In genomic region chr11:95705485-95706124, GRCh38 we compare ENCODE assay signal across 8 cellular contexts.
DNase-seq lines count a peak whose midpoint lies in the region; ATAC-seq, FAIRE-seq and TF ChIP-seq lines count a peak whose summit lies in the region.

No MANE protein-coding gene starts in this region.

- H3K4me3 Mint-ChIP-seq in activated B cell treated with CpG ODN at 0.5 μM for 24 hours = no peak overlapping the region

- H3K27ac ChIP-seq in caudate nucleus (ENCODE audit: low read depth, low read length) (no peak overlapping the region), kidney (ENCODE audit: low read depth in 2 of 2, low read length in 2 of 2) (no peak overlapping the region)

- no peaks in the 10 kb centered on the region for H3K9me3 ChIP-seq in kidney (ENCODE audit: control insufficient read depth in 1 of 2, low read length in 2 of 2)

- H3K27ac Mint-ChIP-seq in activated B cell treated with CpG ODN at 0.5 μM for 24 hours = no peak overlapping the region

- peak overlapping the region in 1 of 2 donors; percentile 35 for H3K4me3 ChIP-seq in kidney (ENCODE audit: low read length in 2 of 2)

- CTCF ChIA-PET in activated B cell treated with CpG ODN at 0.5 μM for 24 hours (lab: Charles Lee) = interaction anchor here (0.6 to 12.1 kb wide), 55 partner anchors 9 to 638 kb away, joined by 3 to 305 read pairs (median 4); partner anchors contain the start of gene SESN3

- TF ChIP-seq CTCF in AG09319 (IDR thresholded peaks at IDR 0.05; ENCODE audit: low read depth, low read length) (peak; percentile 98), activated B cell treated with CpG ODN at 0.5 μM for 24 hours (IDR thresholded peaks at IDR 0.05) (peak; percentile 93), kidney (IDR thresholded peaks at IDR 0.05; ENCODE audit: borderline replicate concordance, extremely low read depth, insufficient read depth) (peak; percentile 90)

- DNase-seq in AG09319 (ENCODE audit: extremely low read depth, low read depth) (peak; percentile 76), NCI-H2227 (lab: John Stamatoyannopoulos, UW; ENCODE audit: unreplicated experiment) (peak; percentile 49), activated B cell treated with CpG ODN at 0.5 μM for 24 hours (peak; percentile 61), caudate nucleus (lab: John Stamatoyannopoulos, UW) (peak in 60 of 61 donors; percentile 26 to 93 (median 75)), kidney (peak; percentile 93)
- peak; percentile 68 to 75 for DNase-seq in stimulated activated CD4-positive, alpha-beta T cell treated with anti-CD3 and anti-CD28 coated beads, Interleukin-1b, Interleukin-23, amount 100 ng/mL, for 1 hour (ENCODE audit: low read depth in 2 of 2)

- no peaks in the 10 kb centered on the region for H3K9me3 Mint-ChIP-seq in activated B cell treated with CpG ODN at 0.5 μM for 24 hours

- intact Hi-C loops in activated B cell treated with CpG ODN at 0.5 μM for 24 hours (cut with micrococcal nuclease) (loop anchor here (1.0 to 5.0 kb wide), 8 partner anchors 10 to 637 kb away; no protein-coding TSS in a partner anchor), kidney (cut with DNase I) (no loop called here)

- POLR2A ChIA-PET in activated B cell treated with CpG ODN at 0.5 μM for 24 hours (lab: Charles Lee) = interaction anchor here (0.7 to 6.7 kb wide), 17 partner anchors 10 to 638 kb away, joined by 3 to 80 read pairs (median 5); partner anchors contain the start of genes CEP57, FAM76B and SESN3

- ATAC-seq in GM18907 (IDR thresholded peaks at IDR 0.05; ENCODE audit: unreplicated experiment) (peak; percentile 84), HG03159 (IDR thresholded peaks at IDR 0.05; ENCODE audit: unreplicated experiment) (peak; percentile 78), activated B cell treated with CpG ODN at 0.5 μM for 24 hours (ENCODE audit: low read depth) (peak; percentile 93)

- H3K9ac ChIP-seq in kidney (ENCODE audit: low read length in 2 of 2) = no peak overlapping the region

- peaks cover 26% of the 10 kb centered on the region for H3K4me1 Mint-ChIP-seq in activated B cell treated with CpG ODN at 0.5 μM for 24 hours

- FAIRE-seq in kidney (lab: Jason Lieb, UNC) = peak; percentile 73

- peaks cover 0 to 3% of the 10 kb centered on the region in 2 donors for H3K4me1 ChIP-seq in kidney (ENCODE audit: control insufficient read depth in 1 of 2, insufficient read depth in 1 of 2, low read depth in 1 of 2, low read length in 2 of 2)

- no peaks in the 10 kb centered on the region for H3K27me3 Mint-ChIP-seq in activated B cell treated with CpG ODN at 0.5 μM for 24 hours

- H3K36me3 ChIP-seq in kidney (ENCODE audit: control insufficient read depth in 1 of 2, insufficient read depth in 2 of 2, low read length in 2 of 2) = no peaks in the 10 kb centered on the region

- no peaks in the 10 kb centered on the region for H3K36me3 Mint-ChIP-seq in activated B cell treated with CpG ODN at 0.5 μM for 24 hours (ENCODE audit: low read depth)
